ENCODE assay signal across 1 cellular context in the genomic region with DNA sequence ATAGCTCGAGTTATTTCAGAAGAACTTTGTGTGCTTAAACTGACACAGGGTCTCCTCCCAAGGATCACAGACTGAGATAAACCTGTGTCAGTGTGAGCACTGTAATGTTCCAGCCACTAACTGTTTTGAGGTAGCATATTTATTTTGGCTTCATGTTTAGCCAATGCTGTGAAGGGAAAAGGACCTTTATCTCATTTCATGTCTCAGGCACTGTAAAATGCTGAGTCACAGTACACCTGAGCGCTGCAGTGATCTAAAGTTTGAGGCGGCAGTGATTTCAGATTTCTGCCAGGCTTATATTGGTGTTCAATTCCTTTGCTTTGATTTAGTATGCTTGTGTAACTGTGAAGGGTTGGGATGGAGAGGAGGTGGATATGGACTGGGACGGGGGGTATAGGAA.
TF ChIP-seq lines count a peak whose summit lies in the region.

No MANE protein-coding gene starts in this region.

TF ChIP-seq in GM12878, 131 proteins besides CTCF, POLR2A, EP300 and RAD21 (continued from another document):
- TF ChIP-seq, protein P1, sequence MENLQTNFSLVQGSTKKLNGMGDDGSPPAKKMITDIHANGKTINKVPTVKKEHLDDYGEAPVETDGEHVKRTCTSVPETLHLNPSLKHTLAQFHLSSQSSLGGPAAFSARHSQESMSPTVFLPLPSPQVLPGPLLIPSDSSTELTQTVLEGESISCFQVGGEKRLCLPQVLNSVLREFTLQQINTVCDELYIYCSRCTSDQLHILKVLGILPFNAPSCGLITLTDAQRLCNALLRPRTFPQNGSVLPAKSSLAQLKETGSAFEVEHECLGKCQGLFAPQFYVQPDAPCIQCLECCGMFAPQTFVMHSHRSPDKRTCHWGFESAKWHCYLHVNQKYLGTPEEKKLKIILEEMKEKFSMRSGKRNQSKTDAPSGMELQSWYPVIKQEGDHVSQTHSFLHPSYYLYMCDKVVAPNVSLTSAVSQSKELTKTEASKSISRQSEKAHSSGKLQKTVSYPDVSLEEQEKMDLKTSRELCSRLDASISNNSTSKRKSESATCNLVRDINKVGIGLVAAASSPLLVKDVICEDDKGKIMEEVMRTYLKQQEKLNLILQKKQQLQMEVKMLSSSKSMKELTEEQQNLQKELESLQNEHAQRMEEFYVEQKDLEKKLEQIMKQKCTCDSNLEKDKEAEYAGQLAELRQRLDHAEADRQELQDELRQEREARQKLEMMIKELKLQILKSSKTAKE (IDR thresholded peaks at IDR 0.05; ENCODE audit: low read depth, poor library complexity, severe bottlenecking), result no peak
- TF ChIP-seq MEF2A (IDR thresholded peaks at IDR 0.05; ENCODE audit: insufficient read depth, low read depth, low read length) (no peak), RB1 (IDR thresholded peaks at IDR 0.05; ENCODE audit: borderline replicate concordance) (no peak), BHLHE40 (IDR thresholded peaks at IDR 0.05; ENCODE audit: borderline replicate concordance in 1 of 2, low read depth in 2 of 2, low read length in 1 of 2) (0 out of 4 replicates have a peak, but pooled peaks of 1 of the 2 experiments have one; percentile 9), CBX3 (IDR thresholded peaks at IDR 0.05; ENCODE audit: borderline replicate concordance, low read depth) (no peak), GABPA (IDR thresholded peaks at IDR 0.05; ENCODE audit: low read depth) (no peak), YY1 (IDR thresholded peaks at IDR 0.05; ENCODE audit: low read depth, low read length) (no peak), KLF5 (IDR thresholded peaks at IDR 0.05; ENCODE audit: partially characterized antibody) (no peak), GATAD2B (conservative IDR thresholded peaks at IDR 0.05; ENCODE audit: low read depth) (no peak)
